Comparison of ENCODE assay signal across 17 cellular contexts in genomic region chr18:8045890-8046289, GRCh38.
DNase-seq lines count a peak whose midpoint lies in the region; ATAC-seq and TF ChIP-seq lines count a peak whose summit lies in the region.
"Had no signal": no experiment of that assay in that cellular context is flagged by ENCODE, and none has a peak within 500 bp of the region (broad histone marks: within the 10 kb centered on the region; RNA-seq: fewer than 3 reads in every experiment).

No MANE protein-coding gene starts in this region.

- H3K36me3 Mint-ChIP-seq in activated CD4-positive, alpha-beta memory T cell treated with anti-CD3 and anti-CD28 coated beads for 36 hours = no peaks in the 10 kb centered on the region
- H3K36me3 Mint-ChIP-seq in activated CD4-positive, alpha-beta memory T cell treated with anti-CD3 and anti-CD28 coated beads, Interleukin-2, amount 10 ng/mL, durations not matched to agents 7 days and 5 days (ENCODE audit: low read depth) = no peaks in the 10 kb centered on the region
- H3K36me3 Mint-ChIP-seq in T-helper 17 cell (ENCODE audit: low read depth) (no peaks in the 10 kb centered on the region), type B pancreatic cell (no peaks in the 10 kb centered on the region)
- peaks cover 2% of the 10 kb centered on the region for H3K36me3 Mint-ChIP-seq in effector memory CD8-positive, alpha-beta T cell (ENCODE audit: insufficient read depth)
- H3K36me3 Mint-ChIP-seq: CD8-positive, alpha-beta memory T cell; memory B cell had no signal

- POLR2A ChIA-PET in activated CD4-positive, alpha-beta memory T cell treated with anti-CD3 and anti-CD28 coated beads for 36 hours (lab: Charles Lee) = no interaction called here
- POLR2A ChIA-PET in activated CD4-positive, alpha-beta memory T cell treated with anti-CD3 and anti-CD28 coated beads, Interleukin-2, amount 10 ng/mL, durations not matched to agents 7 days and 5 days (lab: Charles Lee) = no interaction called here

- no peaks in the 10 kb centered on the region for H3K9me3 Mint-ChIP-seq in activated CD4-positive, alpha-beta memory T cell treated with anti-CD3 and anti-CD28 coated beads for 36 hours
- H3K9me3 Mint-ChIP-seq in activated CD4-positive, alpha-beta memory T cell treated with anti-CD3 and anti-CD28 coated beads, Interleukin-2, amount 10 ng/mL, durations not matched to agents 7 days and 5 days = peaks cover 4% of the 10 kb centered on the region
- peaks cover 0 to 2% of the 10 kb centered on the region in 2 donors for H3K9me3 Mint-ChIP-seq in effector memory CD8-positive, alpha-beta T cell
- no peaks in the 10 kb centered on the region for H3K9me3 Mint-ChIP-seq in type B pancreatic cell
- H3K9me3 Mint-ChIP-seq: memory B cell, nephron had no signal

- no peak overlapping the region for H3K4me3 Mint-ChIP-seq in activated CD4-positive, alpha-beta memory T cell treated with anti-CD3 and anti-CD28 coated beads for 36 hours
- no peak overlapping the region for H3K4me3 Mint-ChIP-seq in activated CD4-positive, alpha-beta memory T cell treated with anti-CD3 and anti-CD28 coated beads, Interleukin-2, amount 10 ng/mL, durations not matched to agents 7 days and 5 days
- H3K4me3 Mint-ChIP-seq in T-helper 17 cell (no peak overlapping the region), type B pancreatic cell (no peak overlapping the region)
- peak overlapping the region in 1 of 2 donors; percentile 4 for H3K4me3 Mint-ChIP-seq in effector memory CD8-positive, alpha-beta T cell
- H3K4me3 Mint-ChIP-seq: memory B cell, nephron had no signal

- DNase-seq in activated CD4-positive, alpha-beta memory T cell treated with anti-CD3 and anti-CD28 coated beads for 36 hours = peak; percentile 70
- DNase-seq in activated CD4-positive, alpha-beta memory T cell treated with anti-CD3 and anti-CD28 coated beads, Interleukin-2, amount 10 ng/mL, durations not matched to agents 7 days and 5 days = no peak
- DNase-seq in T-helper 17 cell (peak in 1 of 3 donors; percentile 11), SHP77 (lab: John Stamatoyannopoulos, UW) (no peak), type B pancreatic cell (ENCODE audit: extremely low spot score, unreplicated experiment) (no peak)
- peak in 2 of 3 experiments; percentile 4 to 27 for DNase-seq in effector memory CD8-positive, alpha-beta T cell
- DNase-seq in stimulated activated CD4-positive, alpha-beta T cell treated with anti-CD3 and anti-CD28 coated beads, Interleukin-4, amount 100 ng/mL, for 4 hours = peak; percentile 18 to 42
- DNase-seq: islet precursor cell, NCI-H1436 treated with DMSO at 0.1 percent for 48 hours, NCI-H446 treated with DMSO at 0.1 percent for 48 hours, upper lobe of right lung had no signal

- no peak for TF ChIP-seq CTCF in type B pancreatic cell (conservative IDR thresholded peaks at IDR 0.05)

- intact Hi-C loops in activated CD4-positive, alpha-beta memory T cell treated with anti-CD3 and anti-CD28 coated beads for 36 hours (cut with micrococcal nuclease) = loop anchor here (1.0 to 5.0 kb wide), 2 partner anchors 93 to 169 kb away; no protein-coding TSS in a partner anchor

- H3K9me3 ChIP-seq in T-helper 17 cell (ENCODE audit: control insufficient read depth, low read length, poor library complexity, severe bottlenecking) = no peaks in the 10 kb centered on the region
- H3K9me3 ChIP-seq: HAP-1, upper lobe of right lung had no signal

- ATAC-seq in T-helper 17 cell (peak; percentile 78), GM18502 (IDR thresholded peaks at IDR 0.05; ENCODE audit: poor library complexity, unreplicated experiment) (no peak)
- peak; percentile 64 for ATAC-seq in effector memory CD8-positive, alpha-beta T cell (replicated peaks)
- ATAC-seq: esophagus mucosa, upper lobe of right lung had no signal

- H3K4me1 Mint-ChIP-seq in activated CD4-positive, alpha-beta memory T cell treated with anti-CD3 and anti-CD28 coated beads for 36 hours (ENCODE audit: low read depth) = peaks cover 18% of the 10 kb centered on the region
- peaks cover 3% of the 10 kb centered on the region for H3K4me1 Mint-ChIP-seq in activated CD4-positive, alpha-beta memory T cell treated with anti-CD3 and anti-CD28 coated beads, Interleukin-2, amount 10 ng/mL, durations not matched to agents 7 days and 5 days
- H3K4me1 Mint-ChIP-seq in T-helper 17 cell (peaks cover 4% of the 10 kb centered on the region), type B pancreatic cell (ENCODE audit: unreplicated experiment) (peaks cover 32% of the 10 kb centered on the region)
- peaks cover 14 to 29% of the 10 kb centered on the region in 2 donors for H3K4me1 Mint-ChIP-seq in effector memory CD8-positive, alpha-beta T cell (ENCODE audit: low read depth in 2 of 2)
- H3K4me1 Mint-ChIP-seq: memory B cell had no signal

- no peaks in the 10 kb centered on the region for H3K27me3 Mint-ChIP-seq in activated CD4-positive, alpha-beta memory T cell treated with anti-CD3 and anti-CD28 coated beads for 36 hours
- H3K27me3 Mint-ChIP-seq in activated CD4-positive, alpha-beta memory T cell treated with anti-CD3 and anti-CD28 coated beads, Interleukin-2, amount 10 ng/mL, durations not matched to agents 7 days and 5 days = no peaks in the 10 kb centered on the region
- H3K27me3 Mint-ChIP-seq in T-helper 17 cell = no peaks in the 10 kb centered on the region
- H3K27me3 Mint-ChIP-seq in effector memory CD8-positive, alpha-beta T cell = no peaks in the 10 kb centered on the region
- no peaks in the 10 kb centered on the region for H3K27me3 Mint-ChIP-seq in type B pancreatic cell
- H3K27me3 Mint-ChIP-seq: CD8-positive, alpha-beta memory T cell; memory B cell had no signal

- no peak overlapping the region for H3K27ac Mint-ChIP-seq in activated CD4-positive, alpha-beta memory T cell treated with anti-CD3 and anti-CD28 coated beads for 36 hours
- no peak overlapping the region for H3K27ac Mint-ChIP-seq in activated CD4-positive, alpha-beta memory T cell treated with anti-CD3 and anti-CD28 coated beads, Interleukin-2, amount 10 ng/mL, durations not matched to agents 7 days and 5 days
- no peak overlapping the region for H3K27ac Mint-ChIP-seq in T-helper 17 cell
- peak overlapping the region in 1 of 2 donors; percentile 89 for H3K27ac Mint-ChIP-seq in effector memory CD8-positive, alpha-beta T cell
- no peak overlapping the region for H3K27ac Mint-ChIP-seq in type B pancreatic cell
- H3K27ac Mint-ChIP-seq: memory B cell, nephron had no signal

- CTCF ChIA-PET in activated CD4-positive, alpha-beta memory T cell treated with anti-CD3 and anti-CD28 coated beads for 36 hours (lab: Charles Lee) = no interaction called here
- CTCF ChIA-PET in activated CD4-positive, alpha-beta memory T cell treated with anti-CD3 and anti-CD28 coated beads, Interleukin-2, amount 10 ng/mL, durations not matched to agents 7 days and 5 days (lab: Charles Lee) = no interaction called here

Comparison
In these comparisons a context has a peak if more than half of its experiments do, and no peak if none do; other contexts are left out.
1. DNase-seq: peak in activated CD4-positive, alpha-beta memory T cell treated with anti-CD3 and anti-CD28 coated beads for 36 hours (single experiment), effector memory CD8-positive, alpha-beta T cell (2 of 3) and stimulated activated CD4-positive, alpha-beta T cell treated with anti-CD3 and anti-CD28 coated beads, Interleukin-4, amount 100 ng/mL, for 4 hours (2 of 2); none in activated CD4-positive, alpha-beta memory T cell treated with anti-CD3 and anti-CD28 coated beads, Interleukin-2, amount 10 ng/mL, durations not matched to agents 7 days and 5 days (single experiment), SHP77 (0 of 2) and type B pancreatic cell (single experiment).